8 cellular contexts compared by ENCODE assay signal in genomic region chr11:63838682-63839507, GRCh38. TPM values are rescaled to one million over a fixed set of nuclear protein-coding genes. Genes with fewer than 3 reads are reported as not detected.
A peak's percentile ranks its signal among the peaks of the same experiment; 100 is the strongest.
DNase-seq lines count a peak whose midpoint lies in the region; ATAC-seq, FAIRE-seq and TF ChIP-seq lines count a peak whose summit lies in the region.

TSS of gene MARK2 (plus strand) at chr11:63839110. CDS start at chr11:63839507, 397 bp downstream.

- dilution Hi-C loops in keratinocyte (cut with MboI; ENCODE audit: extremely low pct_ligation_motif_present, low sequenced_read_pairs): no loop called here

- no peaks in the 10 kb centered on the region for H3K9me3 ChIP-seq in keratinocyte (ENCODE audit: control insufficient read depth, low read depth, low read length)

- TF ChIP-seq POLR2A in GM19099 (IDR thresholded peaks at IDR 0.05; ENCODE audit: extremely low read depth, insufficient read length, low read depth): peak; percentile 75

- H4K20me1 ChIP-seq in keratinocyte (ENCODE audit: control insufficient read depth, extremely low read depth, insufficient read depth, low read length): peaks cover 20% of the 10 kb centered on the region

- peaks cover 47% of the 10 kb centered on the region for H3K79me2 ChIP-seq in keratinocyte (ENCODE audit: control insufficient read depth, insufficient read depth, low read length)

- H3K4me3 ChIP-seq in keratinocyte (ENCODE audit: control insufficient read depth in 2 of 3, extremely low read depth in 1 of 3, insufficient read depth in 2 of 3, low read depth in 1 of 3, low read length in 3 of 3): peak within 1 kb of the TSS; percentile 64 to 94 (median 94)

- peak; percentile 57 for FAIRE-seq in keratinocyte (lab: Jason Lieb, UNC)

- H3K4me1 ChIP-seq in keratinocyte (ENCODE audit: control insufficient read depth, extremely low read depth, insufficient read depth, low read length): peaks cover 33% of the 10 kb centered on the region

- H3K9ac ChIP-seq in keratinocyte (ENCODE audit: control insufficient read depth, extremely low read depth, insufficient read depth, low read length): peak within 1 kb of the TSS; percentile 89

- H3K36me3 ChIP-seq in keratinocyte (ENCODE audit: control insufficient read depth in 2 of 2, extremely low read depth in 1 of 2, insufficient read depth in 2 of 2, low read length in 2 of 2): peaks cover 4 to 14% of the 10 kb centered on the region in 2 experiments

- H3K27ac ChIP-seq in keratinocyte (ENCODE audit: control insufficient read depth, insufficient read depth, low read length): peak within 1 kb of the TSS; percentile 63

- peak within 1 kb of the TSS; percentile 95 for H3K4me2 ChIP-seq in keratinocyte (ENCODE audit: control insufficient read depth, extremely low read depth, insufficient read depth, low read depth, low read length)

- DNase-seq in AG20443 (ENCODE audit: low spot score) (peak; percentile 99), NCI-H510A (lab: John Stamatoyannopoulos, UW) (peak; percentile 98), cerebellum (ENCODE audit: low spot score) (peak; percentile 99), keratinocyte (ENCODE audit: low read depth, low spot score) (peak; percentile 82)
- peak; percentile 100 for DNase-seq in activated CD4-positive, alpha-beta T cell treated with anti-CD3 and anti-CD28 coated beads for 1 hour
- peak; percentile 100 for DNase-seq in stimulated activated CD4-positive, alpha-beta T cell treated with anti-CD3 and anti-CD28 coated beads, Interleukin-15, amount 100 ng/mL, for 1 hour (ENCODE audit: low read depth in 1 of 2, low spot score in 1 of 2)

- peak; percentile 76 for ATAC-seq in HG03432 (IDR thresholded peaks at IDR 0.05; ENCODE audit: unreplicated experiment)

- peaks cover 4% of the 10 kb centered on the region for H3K9me1 ChIP-seq in keratinocyte (ENCODE audit: control insufficient read depth, extremely low read depth, insufficient read depth, low read length)

- no peaks in the 10 kb centered on the region for H3K27me3 ChIP-seq in keratinocyte (ENCODE audit: control insufficient read depth, extremely low read depth, insufficient read depth, low read length)

- H2AFZ ChIP-seq in keratinocyte (ENCODE audit: control insufficient read depth, low read length): peak within 1 kb of the TSS; percentile 52

- TF ChIP-seq CTCF in keratinocyte (optimal IDR thresholded peaks at IDR 0.05 in 1 of 3, IDR thresholded peaks at IDR 0.05 in 1 of 3, conservative IDR thresholded peaks at IDR 0.05 in 1 of 3; ENCODE audit: extremely low read depth in 1 of 3, insufficient read depth in 2 of 3, low read length in 3 of 3): peak in 1 of 3 experiments; percentile 2

RNA-seq across cellular contexts. Expression of gene MARK2, which starts in this region (rescaled TPM):
- 12.5 TPM for total RNA-seq in cerebellum
- polyA plus RNA-seq in keratinocyte: 18.6 to 35.2 TPM (median 20.8 TPM) in 3 replicates
- polyA plus RNA-seq in keratinocyte (2011; ENCODE audit: low read depth): 27.1 TPM
- polyA plus RNA-seq in keratinocyte (2011; cell fraction: cytosol; rRNA removed): 24.1 and 28.4 TPM in 2 replicates
- 39.0 and 42.8 TPM in 2 replicates for polyA plus RNA-seq in keratinocyte (2011; cell fraction: nucleus; rRNA removed)
- polyA plus RNA-seq in keratinocyte (2012; ENCODE audit: low replicate concordance): 21.5 and 31.4 TPM in 2 replicates
- 26.5 to 45.0 TPM (median 29.9 TPM) in 3 replicates for polyA minus RNA-seq in keratinocyte
- 51.0 TPM for polyA minus RNA-seq in keratinocyte (2011; cell fraction: cytosol; rRNA and poly(A)+ RNA removed)
- polyA minus RNA-seq in keratinocyte (2011; cell fraction: nucleus; rRNA and poly(A)+ RNA removed): 37.9 and 42.1 TPM in 2 replicates

Comparison
In these comparisons a context has a peak if more than half of its experiments do, and no peak if none do; other contexts are left out.
1. Peak in every context shown above with its lines: DNase-seq, ATAC-seq, H3K4me3 ChIP-seq and H3K27ac ChIP-seq.